Comparison of ENCODE assay signal across 26 cellular contexts in the genomic region with DNA sequence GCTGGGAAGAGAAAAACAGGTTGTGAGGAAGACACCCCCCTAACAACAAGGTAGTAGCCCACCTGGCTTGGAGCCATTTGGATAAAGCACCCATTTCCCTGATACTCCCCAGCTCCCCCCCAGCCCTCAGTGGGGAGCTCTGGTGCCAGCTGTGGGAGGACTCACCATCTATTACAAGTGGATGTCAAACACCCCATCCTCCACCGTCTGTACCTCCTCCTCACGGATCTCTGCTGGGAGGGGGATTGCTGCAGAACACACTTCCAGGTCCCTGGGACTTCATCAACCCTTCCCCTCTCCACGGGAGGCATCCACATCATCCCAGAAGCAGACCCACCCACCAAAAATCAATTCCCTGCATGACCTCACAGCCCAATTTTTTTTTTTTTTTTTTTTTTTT. TPM values are rescaled to one million over a fixed set of nuclear protein-coding genes. Genes with fewer than 3 reads are reported as not detected.
A peak's percentile ranks its signal among the peaks of the same experiment; 100 is the strongest.
DNase-seq lines count a peak whose midpoint lies in the region; FAIRE-seq and TF ChIP-seq lines count a peak whose summit lies in the region.
"Had no signal": no experiment of that assay in that cellular context is flagged by ENCODE, and none has a peak within 500 bp of the region (broad histone marks: within the 10 kb centered on the region; RNA-seq: fewer than 3 reads in every experiment).

No MANE protein-coding gene starts in this region.

- no peaks in the 10 kb centered on the region for H4K20me1 ChIP-seq in osteoblast (ENCODE audit: insufficient read depth, low read length)

- peaks cover 10% of the 10 kb centered on the region for H3K4me1 Mint-ChIP-seq in activated T-cell treated with anti-CD3 and anti-CD28 coated beads, Interleukin-2, amount 50 U/mL, for 24 hours (ENCODE audit: low read depth)

- no peak overlapping the region for H3K27ac ChIP-seq in osteoblast (ENCODE audit: low read depth, low read length)
- H3K27ac ChIP-seq: 22Rv1, C4-2B, GM23248, RWPE1 had no signal

- H3K9me3 ChIP-seq in osteoblast (ENCODE audit: low read depth, low read length) = no peaks in the 10 kb centered on the region
- H3K9me3 ChIP-seq: MG63 had no signal

- no peaks in the 10 kb centered on the region for H3K79me2 ChIP-seq in osteoblast (ENCODE audit: insufficient read depth, low read length)

- FAIRE-seq in bronchial epithelial cell (lab: Jason Lieb, UNC) = peak; percentile 43
- FAIRE-seq: GM18507 had no signal

- H3K36me3 Mint-ChIP-seq in activated T-cell treated with anti-CD3 and anti-CD28 coated beads, Interleukin-2, amount 50 U/mL, for 24 hours (ENCODE audit: low read depth) = peaks cover 19% of the 10 kb centered on the region

- H3K4me2 ChIP-seq in osteoblast (ENCODE audit: insufficient read depth, low read length) = no peak overlapping the region

- H3K9me3 Mint-ChIP-seq in activated T-cell treated with anti-CD3 and anti-CD28 coated beads, Interleukin-2, amount 50 U/mL, for 24 hours = no peaks in the 10 kb centered on the region

- H3K4me1 ChIP-seq in osteoblast (ENCODE audit: insufficient read depth, low read length) = no peaks in the 10 kb centered on the region

- H3K4me3 Mint-ChIP-seq in activated T-cell treated with anti-CD3 and anti-CD28 coated beads, Interleukin-2, amount 50 U/mL, for 24 hours = no peak overlapping the region
- H3K4me3 Mint-ChIP-seq: B cell had no signal

- TF ChIP-seq CTCF in bronchial epithelial cell (IDR thresholded peaks at IDR 0.05; ENCODE audit: insufficient read depth, low read length, severe bottlenecking) (no peak), osteoblast (IDR thresholded peaks at IDR 0.05; ENCODE audit: extremely low read depth, low read depth, low read length) (no peak)

- H3K27me3 ChIP-seq in bronchial epithelial cell (ENCODE audit: control insufficient read depth, insufficient read depth, low read length) = peaks cover 11% of the 10 kb centered on the region
- H3K27me3 ChIP-seq in osteoblast (ENCODE audit: insufficient read depth, low read length) = peaks cover 2% of the 10 kb centered on the region

- no peak overlapping the region for H3K4me3 ChIP-seq in bronchial epithelial cell (ENCODE audit: low read depth, low read length)
- H3K4me3 ChIP-seq in osteoblast (ENCODE audit: insufficient read depth, low read length) = no peak overlapping the region
- H3K4me3 ChIP-seq: GM23248, MG63 had no signal

- no peak for DNase-seq in activated T-cell treated with anti-CD3 and anti-CD28 coated beads, Interleukin-2, amount 50 U/mL, for 24 hours
- no peak for DNase-seq in activated T-cell treated with anti-CD3 and anti-CD28 coated beads, Interleukin-2, amount 50 U/mL, for 48 hours
- DNase-seq in bronchial epithelial cell (ENCODE audit: low read depth) = no peak
- DNase-seq in osteoblast (ENCODE audit: insufficient read length, low spot score, missing footprints) = peak; percentile 43
- no peak for DNase-seq in NCI-H2107 treated with DMSO at 0.1 percent for 48 hours (lab: John Stamatoyannopoulos, UW; ENCODE audit: unreplicated experiment)
- no peak for DNase-seq in globus pallidus (ENCODE audit: low spot score)
- DNase-seq in NCI-H1694 treated with DMSO at 0.1 percent for 48 hours (lab: John Stamatoyannopoulos, UW) = no peak
- DNase-seq: Calu3, DMS153, GM23248, HCEC 1CT, IMR-90, KG1, MG63, NCI-H1105 treated with DMSO at 0.1 percent for 48 hours, NCI-H146, NCI-H2029, NCI-H446 treated with DMSO at 0.1 percent for 48 hours, NCI-H526, NCI-H82, SHP77 treated with DMSO at 0.1 percent for 48 hours had no signal

- H2AFZ ChIP-seq in osteoblast (ENCODE audit: low read length) = no peak overlapping the region
- H2AFZ ChIP-seq: GM23248 had no signal

- peaks cover 4% of the 10 kb centered on the region for H3K27me3 Mint-ChIP-seq in activated T-cell treated with anti-CD3 and anti-CD28 coated beads, Interleukin-2, amount 50 U/mL, for 24 hours

- H3K27ac Mint-ChIP-seq in activated T-cell treated with anti-CD3 and anti-CD28 coated beads, Interleukin-2, amount 50 U/mL, for 24 hours = peak overlapping the region; percentile 44

- H3K36me3 ChIP-seq in bronchial epithelial cell (ENCODE audit: control insufficient read depth, insufficient read depth, low read length) (no peaks in the 10 kb centered on the region), osteoblast (ENCODE audit: insufficient read depth, low read length) (no peaks in the 10 kb centered on the region)
- H3K36me3 ChIP-seq: MG63 had no signal

RNA-seq across cellular contexts. Expression of a gene that starts 4.1 kb away (rescaled TPM):
- total RNA-seq in bronchial epithelial cell (under 0.01 TPM in 1 of 2 replicates, not detected in the other), osteoblast (62.5 and 90.1 TPM in 2 replicates)
- total RNA-seq: Calu3 had no signal

RNA-seq across cellular contexts. Expression of a gene that starts 16.8 kb away (rescaled TPM):
- total RNA-seq in bronchial epithelial cell = not detected in 2 replicates
- total RNA-seq in osteoblast = 0.29 TPM in 1 of 2 replicates, not detected in the other
- total RNA-seq: Calu3, GM23248, IMR-90 had no signal

RNA-seq across cellular contexts. Expression of a gene that starts 32.6 kb away (rescaled TPM):
- total RNA-seq in bronchial epithelial cell = 0.26 and 0.51 TPM in 2 replicates
- total RNA-seq in osteoblast = 0.29 and 0.36 TPM in 2 replicates
- total RNA-seq: GM23248 had no signal

RNA-seq across cellular contexts. Expression of a gene that starts 51.2 kb away (rescaled TPM):
- total RNA-seq in bronchial epithelial cell (44.5 and 59.3 TPM in 2 replicates), osteoblast (114 and 130 TPM in 2 replicates)

Comparison
In these comparisons a context has a peak if more than half of its experiments do, and no peak if none do; other contexts are left out.
1. RNA of a gene that starts 4.1 kb away (total RNA-seq): 62.5 to 90.1 TPM in osteoblast; under 0.01 TPM in bronchial epithelial cell; every median in the first group is over 10 times any median in the second.